Comparison of ENCODE assay signal across 8 cellular contexts in genomic region chr10:102729090-102730026, GRCh38. TPM values are rescaled to one million over a fixed set of nuclear protein-coding genes. Genes with fewer than 3 reads are reported as not detected.
DNase-seq lines count a peak whose midpoint lies in the region; ATAC-seq and TF ChIP-seq lines count a peak whose summit lies in the region.

No MANE protein-coding gene starts in this region.

- H3K4me1 Mint-ChIP-seq in stimulated activated naive CD8-positive, alpha-beta T cell treated with anti-CD3 and anti-CD28 coated beads, Interleukin-15, Interleukin-2, amounts not matched to agents 100 ng/mL and 50 ng/mL, for 24 hours (ENCODE audit: low read depth), result peaks cover 25% of the 10 kb centered on the region

- DNase-seq in AG20443 (ENCODE audit: low spot score) (peak; percentile 92), GM19238 (ENCODE audit: insufficient read length, low spot score) (peak; percentile 54), NCI-H69 (lab: John Stamatoyannopoulos, UW) (peak; percentile 52), erythroblast (lab: John Stamatoyannopoulos, UW) (peak; percentile 66 to 87), mucosa of gallbladder (ENCODE audit: low spot score) (peak; percentile 87)
- peak; percentile 85 for DNase-seq in activated CD8-positive, alpha-beta memory T cell treated with anti-CD3 and anti-CD28 coated beads, Interleukin-2, amount 50 U/mL, for 48 hours

- ATAC-seq in GM19463 (IDR thresholded peaks at IDR 0.05; ENCODE audit: unreplicated experiment), result no peak

- H3K27ac Mint-ChIP-seq in stimulated activated naive CD8-positive, alpha-beta T cell treated with anti-CD3 and anti-CD28 coated beads, Interleukin-15, Interleukin-2, amounts not matched to agents 100 ng/mL and 50 ng/mL, for 24 hours, result peak overlapping the region; percentile 70

- H3K9me3 Mint-ChIP-seq in stimulated activated naive CD8-positive, alpha-beta T cell treated with anti-CD3 and anti-CD28 coated beads, Interleukin-15, Interleukin-2, amounts not matched to agents 100 ng/mL and 50 ng/mL, for 24 hours, result no peaks in the 10 kb centered on the region

- TF ChIP-seq POLR2A in erythroblast (IDR thresholded peaks at IDR 0.05; ENCODE audit: low read length), result no peak

- peaks cover 52% of the 10 kb centered on the region for H3K36me3 Mint-ChIP-seq in stimulated activated naive CD8-positive, alpha-beta T cell treated with anti-CD3 and anti-CD28 coated beads, Interleukin-15, Interleukin-2, amounts not matched to agents 100 ng/mL and 50 ng/mL, for 24 hours (ENCODE audit: low read depth)

- H3K27me3 Mint-ChIP-seq in stimulated activated naive CD8-positive, alpha-beta T cell treated with anti-CD3 and anti-CD28 coated beads, Interleukin-15, Interleukin-2, amounts not matched to agents 100 ng/mL and 50 ng/mL, for 24 hours, result no peaks in the 10 kb centered on the region

- H3K4me3 Mint-ChIP-seq in stimulated activated naive CD8-positive, alpha-beta T cell treated with anti-CD3 and anti-CD28 coated beads, Interleukin-15, Interleukin-2, amounts not matched to agents 100 ng/mL and 50 ng/mL, for 24 hours, result no peak overlapping the region

RNA-seq across cellular contexts. Expression of gene WBP1L, which starts 14.4 kb away (rescaled TPM):
- 58.1 TPM for total RNA-seq in mucosa of gallbladder

RNA-seq across cellular contexts. Expression of gene SFXN2, which starts 14.9 kb away (rescaled TPM):
- total RNA-seq in mucosa of gallbladder, result 6.4 TPM

RNA-seq across cellular contexts. Expression of gene ARL3, which starts 15.2 kb away (rescaled TPM):
- 11.1 TPM for total RNA-seq in mucosa of gallbladder
